18 cellular contexts compared by ENCODE assay signal in the genomic region with DNA sequence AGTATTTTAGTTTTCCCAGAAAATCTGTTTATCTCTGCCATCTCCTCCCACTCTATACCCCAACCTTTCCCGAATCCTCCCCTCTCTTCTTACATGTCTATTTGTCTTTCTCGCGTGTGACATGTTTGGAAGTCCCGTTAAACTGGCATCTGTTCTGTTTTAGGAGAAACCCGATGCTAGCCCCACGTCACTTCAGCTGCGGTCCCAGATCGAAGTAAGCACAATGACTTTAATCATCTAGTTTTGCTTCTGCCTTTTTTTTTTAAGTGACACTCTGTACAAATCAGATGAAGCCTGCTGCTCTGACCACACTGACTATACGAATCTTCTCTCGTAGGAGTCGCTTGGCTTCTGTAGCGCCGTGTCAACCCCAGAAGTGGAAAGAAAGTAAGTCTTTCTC.
A peak's percentile ranks its signal among the peaks of the same experiment; 100 is the strongest.
DNase-seq lines count a peak whose midpoint lies in the region; ATAC-seq and TF ChIP-seq lines count a peak whose summit lies in the region.
"Had no signal": no experiment of that assay in that cellular context is flagged by ENCODE, and none has a peak within 500 bp of the region (broad histone marks: within the 10 kb centered on the region; RNA-seq: fewer than 3 reads in every experiment).

No MANE protein-coding gene starts in this region.

- H2BK15ac ChIP-seq in H9 (ENCODE audit: low read depth, low read length): no peak overlapping the region

- TF ChIP-seq POLR2A in thyroid gland (IDR thresholded peaks at IDR 0.05) (no peak), Peyer's patch (IDR thresholded peaks at IDR 0.05) (no peak)

- no peak overlapping the region for H4K91ac ChIP-seq in H9 (ENCODE audit: insufficient read length, low read depth, low read length)

- no peak overlapping the region for H2BK120ac ChIP-seq in H9 (ENCODE audit: low read depth, low read length, poor library complexity, severe bottlenecking)

- H3K23ac ChIP-seq in H9 (ENCODE audit: insufficient read length, low read depth, low read length): no peak overlapping the region

- no peaks in the 10 kb centered on the region for H3K9me3 ChIP-seq in H9 (ENCODE audit: control insufficient read depth, low read depth, low read length)
- no peaks in the 10 kb centered on the region for H3K9me3 ChIP-seq in thyroid gland
- H3K9me3 ChIP-seq in WERI-Rb-1 (ENCODE audit: severe bottlenecking): no peaks in the 10 kb centered on the region
- H3K9me3 ChIP-seq in Peyer's patch: no peaks in the 10 kb centered on the region
- H3K9me3 ChIP-seq: ovary had no signal

- no peak overlapping the region for H3K4me2 ChIP-seq in H9 (ENCODE audit: insufficient read depth, insufficient read length, low read length)
- H3K4me2 ChIP-seq: KMS-11 had no signal

- peak overlapping the region; percentile 31 to 78 (median 41); a peak in 4 of 7 replicates for H3K27ac Mint-ChIP-seq in H9
- H3K27ac Mint-ChIP-seq: activated CD4-positive, alpha-beta T cell treated with anti-CD3 and anti-CD28 coated beads, Interleukin-2, amount 10 ng/mL, durations not matched to agents 24 days and 14 days had no signal

- intact Hi-C loops in thyroid gland (cut with DNase I): no loop called here

- H3K4me1 Mint-ChIP-seq in H9: peaks cover 32 to 34% of the 10 kb centered on the region in 2 experiments

- no peak overlapping the region for H2AK5ac ChIP-seq in H9 (ENCODE audit: insufficient read length, low read length)

- H3K9ac ChIP-seq in H9 (ENCODE audit: extremely low read depth, insufficient read length, low read length): no peak overlapping the region
- H3K9ac ChIP-seq: KMS-11 had no signal

- no peak overlapping the region for H3T11ph ChIP-seq in H9 (ENCODE audit: low read length)

- H2AFZ ChIP-seq in H9 (ENCODE audit: low read length): no peak overlapping the region

- no peaks in the 10 kb centered on the region for H3K23me2 ChIP-seq in H9 (ENCODE audit: insufficient read length, low read depth, low read length, poor library complexity, severe bottlenecking)

- H3K4me1 ChIP-seq in H9 (ENCODE audit: insufficient read depth, low read length) (peaks cover 8% of the 10 kb centered on the region), thyroid gland (peaks cover 47 to 67% of the 10 kb centered on the region in 2 donors), Peyer's patch (peaks cover 0 to 10% (median 0%) of the 10 kb centered on the region in 4 donors)

- peaks cover 0 to 4% (median 0%) of the 10 kb centered on the region in 3 experiments; a peak in 2 of 7 replicates for H3K36me3 Mint-ChIP-seq in H9 (ENCODE audit: insufficient read depth in 1 of 3, low read depth in 3 of 3)

- H3K18ac ChIP-seq in H9 (ENCODE audit: insufficient read length, low read depth, low read length): no peak overlapping the region

- no peaks in the 10 kb centered on the region for H3K27me3 Mint-ChIP-seq in H9 (ENCODE audit: low read depth)

- no peak overlapping the region for H2BK12ac ChIP-seq in H9 (ENCODE audit: insufficient read length, low read depth, low read length)

- H3K79me1 ChIP-seq in H9 (ENCODE audit: insufficient read depth, low read depth, low read length, poor library complexity, severe bottlenecking): no peaks in the 10 kb centered on the region

- H3K56ac ChIP-seq in H9 (ENCODE audit: insufficient read length, low read depth, low read length): no peak overlapping the region

- H3K4me3 Mint-ChIP-seq in H9: no peak overlapping the region
- H3K4me3 Mint-ChIP-seq: activated CD4-positive, alpha-beta T cell treated with anti-CD3 and anti-CD28 coated beads, Interleukin-2, amount 10 ng/mL, durations not matched to agents 24 days and 14 days had no signal

- 100% methylated on average over 2 of the region's 13 CpGs for WGBS in H9 (ENCODE audit: extremely low coverage, insufficient read length, low lambda C conversion rate)
- WGBS in thyroid gland, 2 donors: 79 to 88% methylated on average over 13 of the region's 13 CpGs

- H3K4ac ChIP-seq in H9 (ENCODE audit: low read depth, low read length): no peak overlapping the region

- H4K8ac ChIP-seq in H9 (replicated peaks; ENCODE audit: insufficient read length, low read depth, low read length): no peak overlapping the region

- H3K27ac ChIP-seq in H9 (ENCODE audit: insufficient read length, low read depth, low read length) (no peak overlapping the region), thyroid gland (peak overlapping the region; percentile 1 to 96 (median 82)), WERI-Rb-1 (no peak overlapping the region), Peyer's patch (no peak overlapping the region)
- H3K27ac ChIP-seq: KMS-11, ovary had no signal

- H3K14ac ChIP-seq in H9 (ENCODE audit: insufficient read depth, low read length): no peak overlapping the region

- H3K79me2 ChIP-seq in H9 (ENCODE audit: insufficient read depth, low read length): no peaks in the 10 kb centered on the region

- TF ChIP-seq CTCF in H9 (conservative IDR thresholded peaks at IDR 0.05): no peak
- no peak for TF ChIP-seq CTCF in thyroid gland (IDR thresholded peaks at IDR 0.05)
- no peak for TF ChIP-seq CTCF in WERI-Rb-1 (IDR thresholded peaks at IDR 0.05; ENCODE audit: low read depth, low read length)
- no peak for TF ChIP-seq CTCF in Peyer's patch (IDR thresholded peaks at IDR 0.05)

- H3K36me3 ChIP-seq in thyroid gland: no peaks in the 10 kb centered on the region
- peaks cover 6% of the 10 kb centered on the region; the same call in 1 of the 2 replicates for H3K36me3 ChIP-seq in WERI-Rb-1
- no peaks in the 10 kb centered on the region for H3K36me3 ChIP-seq in Peyer's patch
- H3K36me3 ChIP-seq: brain microvascular endothelial cell, ovary had no signal

- peak; percentile 13 for ATAC-seq in SK-N-SH treated with all-trans-retinoic acid at 6 μM for 48 hours
- ATAC-seq: left colon had no signal

- H2BK20ac ChIP-seq in H9 (ENCODE audit: low read depth, low read length, poor library complexity, severe bottlenecking): no peak overlapping the region

- no peak overlapping the region for H2BK5ac ChIP-seq in H9 (ENCODE audit: insufficient read length, low read length)

- H3K27me3 ChIP-seq in H9 (ENCODE audit: insufficient read depth, low read length): no peaks in the 10 kb centered on the region
- no peaks in the 10 kb centered on the region for H3K27me3 ChIP-seq in thyroid gland
- H3K27me3 ChIP-seq in WERI-Rb-1 (ENCODE audit: insufficient read depth, low read depth, severe bottlenecking): no peaks in the 10 kb centered on the region
- H3K27me3 ChIP-seq in Peyer's patch: no peaks in the 10 kb centered on the region
- H3K27me3 ChIP-seq: brain microvascular endothelial cell, ovary had no signal

- H4K20me1 ChIP-seq in H9 (ENCODE audit: control insufficient read depth, insufficient read depth, insufficient read length): no peaks in the 10 kb centered on the region

- no peak for DNase-seq in H9
- DNase-seq in fibroblast of peridontal ligament (ENCODE audit: extremely low read depth): peak; percentile 84
- no peak for DNase-seq in thyroid gland
- no peak for DNase-seq in WERI-Rb-1
- DNase-seq in DMS114 treated with DMSO at 0.1 percent for 48 hours (lab: John Stamatoyannopoulos, UW; ENCODE audit: unreplicated experiment): no peak
- no peak for DNase-seq in Peyer's patch
- DNase-seq: activated CD4-positive, alpha-beta T cell treated with anti-CD3 and anti-CD28 coated beads, Interleukin-2, amount 10 ng/mL, durations not matched to agents 24 days and 14 days; activated naive CD4-positive, alpha-beta T cell treated with anti-CD3 and anti-CD28 coated beads, Interleukin-2, amount 50 U/mL, for 16 hours; activated T-cell treated with anti-CD3 and anti-CD28 coated beads for 4 hours; brain microvascular endothelial cell; DMS79 treated with DMSO at 0.1 percent for 48 hours; left colon; NCI-H1417 treated with DMSO at 0.1 percent for 48 hours; NCI-H226; ovary; T1000 had no signal

- H3K4me3 ChIP-seq in thyroid gland (replicated peaks in 1 of 3) (no peak overlapping the region), WERI-Rb-1 (ENCODE audit: low read depth, low read length) (no peak overlapping the region), Peyer's patch (no peak overlapping the region)
- H3K4me3 ChIP-seq: ovary had no signal

- no peak overlapping the region for H4K5ac ChIP-seq in H9 (ENCODE audit: insufficient read length, low read depth, low read length)

- no peaks in the 10 kb centered on the region for H3K9me3 Mint-ChIP-seq in H9
- H3K9me3 Mint-ChIP-seq: activated CD4-positive, alpha-beta T cell treated with anti-CD3 and anti-CD28 coated beads, Interleukin-2, amount 10 ng/mL, durations not matched to agents 24 days and 14 days had no signal

TF ChIP-seq in SK-N-SH treated with all-trans-retinoic acid at 6 μM for 48 hours, 23 proteins besides CTCF, POLR2A, EP300 and RAD21 (continues in another document):
- no peak for TF ChIP-seq TCF4 (CRISPR knock-in tag; IDR thresholded peaks at IDR 0.05; ENCODE audit: borderline replicate concordance)
- no peak for TF ChIP-seq SNAI2 (CRISPR knock-in tag; IDR thresholded peaks at IDR 0.05)
- no peak for TF ChIP-seq ZC3H10 (CRISPR knock-in tag; IDR thresholded peaks at IDR 0.05)
- TF ChIP-seq ISL1 (CRISPR knock-in tag; IDR thresholded peaks at IDR 0.05): no peak
- TF ChIP-seq, protein P1, sequence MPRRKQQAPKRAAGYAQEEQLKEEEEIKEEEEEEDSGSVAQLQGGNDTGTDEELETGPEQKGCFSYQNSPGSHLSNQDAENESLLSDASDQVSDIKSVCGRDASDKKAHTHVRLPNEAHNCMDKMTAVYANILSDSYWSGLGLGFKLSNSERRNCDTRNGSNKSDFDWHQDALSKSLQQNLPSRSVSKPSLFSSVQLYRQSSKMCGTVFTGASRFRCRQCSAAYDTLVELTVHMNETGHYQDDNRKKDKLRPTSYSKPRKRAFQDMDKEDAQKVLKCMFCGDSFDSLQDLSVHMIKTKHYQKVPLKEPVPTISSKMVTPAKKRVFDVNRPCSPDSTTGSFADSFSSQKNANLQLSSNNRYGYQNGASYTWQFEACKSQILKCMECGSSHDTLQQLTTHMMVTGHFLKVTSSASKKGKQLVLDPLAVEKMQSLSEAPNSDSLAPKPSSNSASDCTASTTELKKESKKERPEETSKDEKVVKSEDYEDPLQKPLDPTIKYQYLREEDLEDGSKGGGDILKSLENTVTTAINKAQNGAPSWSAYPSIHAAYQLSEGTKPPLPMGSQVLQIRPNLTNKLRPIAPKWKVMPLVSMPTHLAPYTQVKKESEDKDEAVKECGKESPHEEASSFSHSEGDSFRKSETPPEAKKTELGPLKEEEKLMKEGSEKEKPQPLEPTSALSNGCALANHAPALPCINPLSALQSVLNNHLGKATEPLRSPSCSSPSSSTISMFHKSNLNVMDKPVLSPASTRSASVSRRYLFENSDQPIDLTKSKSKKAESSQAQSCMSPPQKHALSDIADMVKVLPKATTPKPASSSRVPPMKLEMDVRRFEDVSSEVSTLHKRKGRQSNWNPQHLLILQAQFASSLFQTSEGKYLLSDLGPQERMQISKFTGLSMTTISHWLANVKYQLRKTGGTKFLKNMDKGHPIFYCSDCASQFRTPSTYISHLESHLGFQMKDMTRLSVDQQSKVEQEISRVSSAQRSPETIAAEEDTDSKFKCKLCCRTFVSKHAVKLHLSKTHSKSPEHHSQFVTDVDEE (CRISPR knock-in tag; IDR thresholded peaks at IDR 0.05): no peak

Comparison
In these comparisons a context has a peak if more than half of its experiments do, and no peak if none do; other contexts are left out.
1. H3K27ac ChIP-seq: peak in thyroid gland (3 of 3); none in H9 (single experiment), WERI-Rb-1 (single experiment) and Peyer's patch (0 of 4).